ENCODE assay signal across 3 cellular contexts in the genomic region with DNA sequence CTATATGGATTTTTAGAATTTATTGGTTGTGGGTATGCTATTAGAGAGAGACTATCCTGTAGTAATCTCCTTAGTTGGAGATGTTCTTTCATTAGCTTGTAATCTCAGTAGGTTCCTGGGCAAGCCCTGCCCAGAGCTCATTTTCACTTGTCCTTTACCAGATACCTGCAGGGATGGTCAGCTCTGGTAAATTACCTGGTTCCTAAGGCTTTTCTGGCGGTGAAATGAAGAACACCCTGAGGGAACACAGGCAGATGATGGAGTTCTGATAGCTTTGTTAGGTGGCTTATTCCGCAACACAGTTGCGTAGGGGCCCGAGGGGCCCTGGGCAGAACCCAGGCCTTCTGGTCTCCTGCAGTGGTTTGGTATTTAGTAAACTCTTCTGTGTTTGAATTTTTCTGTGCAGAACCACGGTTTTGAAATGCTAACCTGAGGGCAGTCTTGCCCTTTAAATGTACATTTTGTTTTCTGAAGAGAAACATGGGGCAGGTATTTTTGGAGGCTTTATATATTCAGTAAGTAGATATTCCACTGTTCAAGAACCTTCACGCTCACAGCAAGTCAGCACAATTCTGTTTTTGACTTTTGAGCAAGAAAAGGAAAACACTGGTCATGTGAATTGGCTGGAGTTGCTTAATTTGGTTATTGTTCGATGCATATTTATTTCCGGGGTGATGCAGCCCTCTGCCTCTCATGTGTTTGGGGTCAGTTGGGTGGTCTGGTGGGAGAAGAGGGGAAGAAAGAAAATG.
A peak's percentile ranks its signal among the peaks of the same experiment; 100 is the strongest.
TF ChIP-seq lines count a peak whose summit lies in the region.

No MANE protein-coding gene starts in this region.

TF ChIP-seq in liver, 16 proteins besides CTCF, POLR2A, EP300 and RAD21:
- TF ChIP-seq, protein P1, sequence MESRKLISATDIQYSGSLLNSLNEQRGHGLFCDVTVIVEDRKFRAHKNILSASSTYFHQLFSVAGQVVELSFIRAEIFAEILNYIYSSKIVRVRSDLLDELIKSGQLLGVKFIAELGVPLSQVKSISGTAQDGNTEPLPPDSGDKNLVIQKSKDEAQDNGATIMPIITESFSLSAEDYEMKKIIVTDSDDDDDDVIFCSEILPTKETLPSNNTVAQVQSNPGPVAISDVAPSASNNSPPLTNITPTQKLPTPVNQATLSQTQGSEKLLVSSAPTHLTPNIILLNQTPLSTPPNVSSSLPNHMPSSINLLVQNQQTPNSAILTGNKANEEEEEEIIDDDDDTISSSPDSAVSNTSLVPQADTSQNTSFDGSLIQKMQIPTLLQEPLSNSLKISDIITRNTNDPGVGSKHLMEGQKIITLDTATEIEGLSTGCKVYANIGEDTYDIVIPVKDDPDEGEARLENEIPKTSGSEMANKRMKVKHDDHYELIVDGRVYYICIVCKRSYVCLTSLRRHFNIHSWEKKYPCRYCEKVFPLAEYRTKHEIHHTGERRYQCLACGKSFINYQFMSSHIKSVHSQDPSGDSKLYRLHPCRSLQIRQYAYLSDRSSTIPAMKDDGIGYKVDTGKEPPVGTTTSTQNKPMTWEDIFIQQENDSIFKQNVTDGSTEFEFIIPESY (IDR thresholded peaks at IDR 0.05), result no peak
- TF ChIP-seq FOXA2 (IDR thresholded peaks at IDR 0.05), result no peak
- TF ChIP-seq TAF1 (conservative IDR thresholded peaks at IDR 0.05), result no peak
- no peak for TF ChIP-seq MAX (IDR thresholded peaks at IDR 0.05)
- TF ChIP-seq REST (IDR thresholded peaks at IDR 0.05), result no peak
- TF ChIP-seq NR2F2 (IDR thresholded peaks at IDR 0.05), result no peak
- no peak for TF ChIP-seq SP1 (IDR thresholded peaks at IDR 0.05)
- TF ChIP-seq EGR1 (IDR thresholded peaks at IDR 0.05; ENCODE audit: low read depth in 2 of 2), result no peak
- TF ChIP-seq JUND (IDR thresholded peaks at IDR 0.05), result no peak
- TF ChIP-seq FOXA1 (IDR thresholded peaks at IDR 0.05), result no peak
- no peak for TF ChIP-seq HNF4G (IDR thresholded peaks at IDR 0.05)
- TF ChIP-seq RXRA (IDR thresholded peaks at IDR 0.05), result no peak
- TF ChIP-seq HNF4A (conservative IDR thresholded peaks at IDR 0.05), result no peak
- no peak for TF ChIP-seq GABPA (IDR thresholded peaks at IDR 0.05 in 1 of 2, conservative IDR thresholded peaks at IDR 0.05 in 1 of 2)
- no peak for TF ChIP-seq YY1 (IDR thresholded peaks at IDR 0.05)
- TF ChIP-seq ATF3 (IDR thresholded peaks at IDR 0.05), result no peak

TF ChIP-seq in HepG2, 621 proteins besides CTCF, POLR2A, EP300 and RAD21:
- TF ChIP-seq ZMYM3 (CRISPR knock-in tag; IDR thresholded peaks at IDR 0.05) (no peak), ZBTB37 (CRISPR knock-in tag; IDR thresholded peaks at IDR 0.05) (no peak), ATAD3A (CRISPR knock-in tag; IDR thresholded peaks at IDR 0.05) (no peak), U2AF2 (IDR thresholded peaks at IDR 0.05; ENCODE audit: low read depth, low read length) (no peak), MZF1 (CRISPR knock-in tag; IDR thresholded peaks at IDR 0.05; ENCODE audit: borderline replicate concordance) (no peak), ZNF263 (CRISPR knock-in tag; IDR thresholded peaks at IDR 0.05) (no peak), RFXANK (CRISPR knock-in tag; IDR thresholded peaks at IDR 0.05) (no peak), PHF20 (CRISPR knock-in tag; IDR thresholded peaks at IDR 0.05) (no peak), NR2F1 (CRISPR knock-in tag; IDR thresholded peaks at IDR 0.05) (no peak), ZFP41 (CRISPR knock-in tag; IDR thresholded peaks at IDR 0.05; ENCODE audit: borderline replicate concordance) (no peak), ZC3H13 (CRISPR knock-in tag; IDR thresholded peaks at IDR 0.05) (no peak), ZBTB38 (CRISPR knock-in tag; IDR thresholded peaks at IDR 0.05) (no peak), ZNF790 (CRISPR knock-in tag; IDR thresholded peaks at IDR 0.05; ENCODE audit: borderline replicate concordance) (no peak), CBX1 (IDR thresholded peaks at IDR 0.05; ENCODE audit: low read depth) (no peak), ZNF776 (CRISPR knock-in tag; IDR thresholded peaks at IDR 0.05) (no peak)
- TF ChIP-seq, protein P2, sequence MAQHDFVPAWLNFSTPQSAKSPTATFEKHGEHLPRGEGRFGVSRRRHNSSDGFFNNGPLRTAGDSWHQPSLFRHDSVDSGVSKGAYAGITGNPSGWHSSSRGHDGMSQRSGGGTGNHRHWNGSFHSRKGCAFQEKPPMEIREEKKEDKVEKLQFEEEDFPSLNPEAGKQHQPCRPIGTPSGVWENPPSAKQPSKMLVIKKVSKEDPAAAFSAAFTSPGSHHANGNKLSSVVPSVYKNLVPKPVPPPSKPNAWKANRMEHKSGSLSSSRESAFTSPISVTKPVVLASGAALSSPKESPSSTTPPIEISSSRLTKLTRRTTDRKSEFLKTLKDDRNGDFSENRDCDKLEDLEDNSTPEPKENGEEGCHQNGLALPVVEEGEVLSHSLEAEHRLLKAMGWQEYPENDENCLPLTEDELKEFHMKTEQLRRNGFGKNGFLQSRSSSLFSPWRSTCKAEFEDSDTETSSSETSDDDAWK (CRISPR knock-in tag; IDR thresholded peaks at IDR 0.05), result no peak

TF ChIP-seq in GM12878, 131 proteins besides CTCF, POLR2A, EP300 and RAD21:
- TF ChIP-seq MTA2 (IDR thresholded peaks at IDR 0.05; ENCODE audit: low read depth), result 0 out of 2 replicates have a peak, but pooled peaks have one; percentile 41
- TF ChIP-seq YY1 (IDR thresholded peaks at IDR 0.05; ENCODE audit: low read depth, low read length), result no peak
- no peak for TF ChIP-seq FOXK2 (IDR thresholded peaks at IDR 0.05)
- 0 out of 2 replicates have a peak, but pooled peaks have one; percentile 6 for TF ChIP-seq SMC3 (IDR thresholded peaks at IDR 0.05; ENCODE audit: borderline replicate concordance, low read length)
